9 cellular contexts compared by ENCODE assay signal in genomic region chr19:18274776-18275356, GRCh38. TPM values are rescaled to one million over a fixed set of nuclear protein-coding genes. Genes with fewer than 3 reads are reported as not detected.
DNase-seq lines count a peak whose midpoint lies in the region; ATAC-seq and TF ChIP-seq lines count a peak whose summit lies in the region.
"Had no signal": no experiment of that assay in that cellular context is flagged by ENCODE, and none has a peak within 500 bp of the region (broad histone marks: within the 10 kb centered on the region; RNA-seq: fewer than 3 reads in every experiment).

No MANE protein-coding gene starts in this region.

- DNase-seq in HT-29 (ENCODE audit: low spot score) (peak; percentile 80), glomerular visceral epithelial cell (ENCODE audit: extremely low spot score) (peak; percentile 93), posterior cingulate gyrus (peak; percentile 38 to 95 (median 70)), endothelial cell (ENCODE audit: low spot score) (no peak), NCI-H748 (lab: John Stamatoyannopoulos, UW; ENCODE audit: unreplicated experiment) (no peak)
- no peak for DNase-seq in activated CD8-positive, alpha-beta T cell treated with anti-CD3 and anti-CD28 coated beads, Interleukin-2, amount 10 ng/mL, durations not matched to agents 7 days and 5 days

- H3K4me3 Mint-ChIP-seq in activated CD8-positive, alpha-beta T cell treated with anti-CD3 and anti-CD28 coated beads, Interleukin-2, amount 10 ng/mL, durations not matched to agents 7 days and 5 days, result no peak overlapping the region
- no peak overlapping the region for H3K4me3 Mint-ChIP-seq in endothelial cell (ENCODE audit: unreplicated experiment)

- peaks cover 48% of the 10 kb centered on the region for H3K36me3 Mint-ChIP-seq in activated CD8-positive, alpha-beta T cell treated with anti-CD3 and anti-CD28 coated beads, Interleukin-2, amount 10 ng/mL, durations not matched to agents 7 days and 5 days (ENCODE audit: low read depth)
- H3K36me3 Mint-ChIP-seq in endothelial cell (ENCODE audit: low read depth, unreplicated experiment), result peaks cover 13% of the 10 kb centered on the region

- H3K4me3 ChIP-seq in ACC112 (ENCODE audit: low read depth, low read length), result peak overlapping the region; percentile 49; the same call in 1 of the 2 replicates
- H3K4me3 ChIP-seq: cardiac muscle cell had no signal

- H3K27me3 Mint-ChIP-seq in activated CD8-positive, alpha-beta T cell treated with anti-CD3 and anti-CD28 coated beads, Interleukin-2, amount 10 ng/mL, durations not matched to agents 7 days and 5 days (ENCODE audit: low read depth), result no peaks in the 10 kb centered on the region
- peaks cover 33% of the 10 kb centered on the region for H3K27me3 Mint-ChIP-seq in endothelial cell (ENCODE audit: unreplicated experiment)

- no peak overlapping the region for H2AFZ ChIP-seq in ACC112 (ENCODE audit: low read length, unreplicated experiment)

- no peaks in the 10 kb centered on the region for H3K27me3 ChIP-seq in ACC112 (ENCODE audit: insufficient read depth, low read length)
- H3K27me3 ChIP-seq: cardiac muscle cell had no signal

- ATAC-seq in activated CD8-positive, alpha-beta T cell treated with anti-CD3 and anti-CD28 coated beads, Interleukin-2, amount 10 ng/mL, durations not matched to agents 7 days and 5 days, result peak; percentile 1
- no peak for ATAC-seq in GM21737 (IDR thresholded peaks at IDR 0.05; ENCODE audit: unreplicated experiment)

- H3K79me2 ChIP-seq in ACC112 (ENCODE audit: control insufficient read depth, insufficient read depth, low read length, unreplicated experiment), result peaks cover 14% of the 10 kb centered on the region

- intact Hi-C loops in posterior cingulate gyrus (cut with DNase I), result loop anchor here (10.0 kb wide), 1 partner anchor 140 kb away; the partner anchor contains the start of gene SSBP4

- POLR2A ChIA-PET in activated CD8-positive, alpha-beta T cell treated with anti-CD3 and anti-CD28 coated beads, Interleukin-2, amount 10 ng/mL, durations not matched to agents 7 days and 5 days (lab: Charles Lee), result interaction anchor here (0.8 to 8.6 kb wide), 5 partner anchors 10 to 54 kb away, joined by 3 to 647 read pairs (median 5); partner anchors contain the start of gene LSM4

- H3K36me3 ChIP-seq in ACC112 (ENCODE audit: insufficient read depth, low read length), result peaks cover 5% of the 10 kb centered on the region; the same call in 1 of the 2 replicates

- H3K9me3 Mint-ChIP-seq in activated CD8-positive, alpha-beta T cell treated with anti-CD3 and anti-CD28 coated beads, Interleukin-2, amount 10 ng/mL, durations not matched to agents 7 days and 5 days (ENCODE audit: insufficient read depth), result no peaks in the 10 kb centered on the region
- H3K9me3 Mint-ChIP-seq in endothelial cell (ENCODE audit: unreplicated experiment), result no peaks in the 10 kb centered on the region

- H3K27ac ChIP-seq in ACC112 (ENCODE audit: low read depth, low read length), result peak overlapping the region; percentile 91
- H3K27ac ChIP-seq: cardiac muscle cell had no signal

- peaks cover 25% of the 10 kb centered on the region for H3K4me1 ChIP-seq in ACC112 (ENCODE audit: control insufficient read depth, insufficient read depth, low read length, unreplicated experiment)

- no peak for TF ChIP-seq CTCF in endothelial cell (IDR thresholded peaks at IDR 0.05; ENCODE audit: unreplicated experiment)

- CTCF ChIA-PET in activated CD8-positive, alpha-beta T cell treated with anti-CD3 and anti-CD28 coated beads, Interleukin-2, amount 10 ng/mL, durations not matched to agents 7 days and 5 days (lab: Charles Lee), result interaction anchor here (1.2 to 8.9 kb wide), 7 partner anchors 18 to 114 kb away, joined by 3 to 464 read pairs (median 5); partner anchors contain the start of gene LSM4

- H3K4me1 Mint-ChIP-seq in activated CD8-positive, alpha-beta T cell treated with anti-CD3 and anti-CD28 coated beads, Interleukin-2, amount 10 ng/mL, durations not matched to agents 7 days and 5 days (ENCODE audit: low read depth), result peaks cover 49% of the 10 kb centered on the region
- peaks cover 13% of the 10 kb centered on the region for H3K4me1 Mint-ChIP-seq in endothelial cell (ENCODE audit: unreplicated experiment)

- peak overlapping the region; percentile 57 for H3K27ac Mint-ChIP-seq in activated CD8-positive, alpha-beta T cell treated with anti-CD3 and anti-CD28 coated beads, Interleukin-2, amount 10 ng/mL, durations not matched to agents 7 days and 5 days
- no peak overlapping the region for H3K27ac Mint-ChIP-seq in endothelial cell (ENCODE audit: unreplicated experiment)

RNA-seq across cellular contexts. Expression of gene IQCN, which starts 0.6 kb away (rescaled TPM):
- 0.71 and 1.1 TPM in 2 replicates for total RNA-seq in HT-29 (2014; rRNA removed; shearing (Covaris generic))
- 1 to 10 TPM; 3.7 to 4.2 TPM for total RNA-seq in activated CD8-positive, alpha-beta T cell treated with anti-CD3 and anti-CD28 coated beads, Interleukin-2, amount 10 ng/mL, durations not matched to agents 7 days and 5 days
- total RNA-seq in endothelial cell (ENCODE audit: unreplicated experiment), result 1.2 TPM

RNA-seq across cellular contexts. Expression of gene JUND, which starts 6.6 kb away (rescaled TPM):
- total RNA-seq in HT-29 (2014; rRNA removed; shearing (Covaris generic)), result 379 and 438 TPM in 2 replicates
- 100 to 1,000 TPM; 462 to 469 TPM for total RNA-seq in activated CD8-positive, alpha-beta T cell treated with anti-CD3 and anti-CD28 coated beads, Interleukin-2, amount 10 ng/mL, durations not matched to agents 7 days and 5 days
- 129 TPM for total RNA-seq in endothelial cell (ENCODE audit: unreplicated experiment)

RNA-seq across cellular contexts. Expression of gene LSM4, which starts 48.0 kb away (rescaled TPM):
- total RNA-seq in HT-29 (2014; rRNA removed; shearing (Covaris generic)), result 733 and 750 TPM in 2 replicates
- total RNA-seq in activated CD8-positive, alpha-beta T cell treated with anti-CD3 and anti-CD28 coated beads, Interleukin-2, amount 10 ng/mL, durations not matched to agents 7 days and 5 days, result 100 to 1,000 TPM; 199 to 215 TPM
- total RNA-seq in endothelial cell (ENCODE audit: unreplicated experiment), result 166 TPM

RNA-seq across cellular contexts. Expression of gene PDE4C, which starts 48.6 kb away (rescaled TPM):
- 3.4 TPM in 1 of 2 replicates, not detected in the other for total RNA-seq in HT-29 (2014; rRNA removed; shearing (Covaris generic))
- under 1 TPM in 1 of 2 experiments, not detected in 1; 0.08 TPM for total RNA-seq in activated CD8-positive, alpha-beta T cell treated with anti-CD3 and anti-CD28 coated beads, Interleukin-2, amount 10 ng/mL, durations not matched to agents 7 days and 5 days
- 0.85 TPM for total RNA-seq in endothelial cell (ENCODE audit: unreplicated experiment)

Comparison
In these comparisons a context has a peak if more than half of its experiments do, and no peak if none do; other contexts are left out.
1. DNase-seq: peak in HT-29 (single experiment), glomerular visceral epithelial cell (single experiment) and posterior cingulate gyrus (10 of 10); none in activated CD8-positive, alpha-beta T cell treated with anti-CD3 and anti-CD28 coated beads, Interleukin-2, amount 10 ng/mL, durations not matched to agents 7 days and 5 days (single experiment), endothelial cell (single experiment) and NCI-H748 (single experiment).